In genomic region chr1:30740952-30741894, GRCh38 we compare ENCODE assay signal across 1 cellular context.
TF ChIP-seq lines count a peak whose summit lies in the region.

No MANE protein-coding gene starts in this region.

TF ChIP-seq in IMR-90, 13 proteins besides CTCF, POLR2A, EP300 and RAD21:
- TF ChIP-seq RFX5 (IDR thresholded peaks at IDR 0.05; ENCODE audit: low read depth, low read length) = no peak
- TF ChIP-seq FOS (IDR thresholded peaks at IDR 0.05; ENCODE audit: low read depth, low read length) = no peak
- TF ChIP-seq MAFK (IDR thresholded peaks at IDR 0.05; ENCODE audit: low read depth, low read length) = no peak
- TF ChIP-seq BHLHE40 (IDR thresholded peaks at IDR 0.05; ENCODE audit: low read depth, low read length) = no peak
- TF ChIP-seq MXI1 (IDR thresholded peaks at IDR 0.05; ENCODE audit: borderline replicate concordance, low read depth, low read length) = no peak
- TF ChIP-seq RCOR1 (IDR thresholded peaks at IDR 0.05; ENCODE audit: insufficient replicate concordance, low read length) = no peak
- TF ChIP-seq SMC3 (IDR thresholded peaks at IDR 0.05; ENCODE audit: low read depth, low read length) = no peak
- no peak for TF ChIP-seq CHD1 (IDR thresholded peaks at IDR 0.05; ENCODE audit: low read depth, low read length)
